Comparison of ENCODE assay signal across 3 cellular contexts in genomic region chrX:33161829-33162228, GRCh38.
"Had no signal": no experiment of that assay in that cellular context is flagged by ENCODE, and none has a peak within 500 bp of the region (broad histone marks: within the 10 kb centered on the region; RNA-seq: fewer than 3 reads in every experiment).

No MANE protein-coding gene starts in this region.

- H3K4me3 ChIP-seq: GM12878 had no signal

- ATAC-seq: GM12878 had no signal

- DNase-seq: GDM1, GF-D8 had no signal
